ENCODE assay signal across 18 cellular contexts in genomic region chr15:87123676-87124382, GRCh38.
A peak's percentile ranks its signal among the peaks of the same experiment; 100 is the strongest.
DNase-seq lines count a peak whose midpoint lies in the region; ATAC-seq, FAIRE-seq and TF ChIP-seq lines count a peak whose summit lies in the region.
"Had no signal": no experiment of that assay in that cellular context is flagged by ENCODE, and none has a peak within 500 bp of the region (broad histone marks: within the 10 kb centered on the region; RNA-seq: fewer than 3 reads in every experiment).

No MANE protein-coding gene starts in this region.

- CTCF ChIA-PET in A549 (lab: Yijun Ruan, JAX), result interaction anchor here (0.6 to 1.1 kb wide), 2 partner anchors 1239 to 1328 kb away, joined by 3 read pairs; no protein-coding TSS in a partner anchor

- no peaks in the 10 kb centered on the region for H3K36me3 Mint-ChIP-seq in neural progenitor cell
- no peaks in the 10 kb centered on the region for H3K36me3 Mint-ChIP-seq in activated CD4-positive, alpha-beta T cell treated with anti-CD3 and anti-CD28 coated beads, Interleukin-2, amount 10 ng/mL, durations not matched to agents 24 days and 14 days (ENCODE audit: low read depth)

- H3K27ac ChIP-seq in A549 (no peak overlapping the region), neural progenitor cell (no peak overlapping the region)
- H3K27ac ChIP-seq: SJCRH30 had no signal

- no peaks in the 10 kb centered on the region for H3K9me3 Mint-ChIP-seq in neural progenitor cell
- H3K9me3 Mint-ChIP-seq in activated CD4-positive, alpha-beta T cell treated with anti-CD3 and anti-CD28 coated beads, Interleukin-2, amount 10 ng/mL, durations not matched to agents 24 days and 14 days, result no peaks in the 10 kb centered on the region

- TF ChIP-seq POLR2A in A549 (IDR thresholded peaks at IDR 0.05; ENCODE audit: low read length), result no peak

- no peak for FAIRE-seq in A549 (lab: Jason Lieb, UNC)
- FAIRE-seq: GM12892, GM18507, H54 had no signal

- intact Hi-C loops in activated CD4-positive, alpha-beta T cell treated with anti-CD3 and anti-CD28 coated beads, Interleukin-2, amount 10 ng/mL, durations not matched to agents 24 days and 14 days (cut with micrococcal nuclease), result no loop called here

- no peaks in the 10 kb centered on the region for H3K79me2 ChIP-seq in neural progenitor cell (ENCODE audit: low read depth)

- H3K27me3 ChIP-seq in neural progenitor cell, result no peaks in the 10 kb centered on the region
- H3K27me3 ChIP-seq: BE2C had no signal

- H3K27me3 Mint-ChIP-seq in neural progenitor cell (ENCODE audit: insufficient read depth, low read depth), result peaks cover 4% of the 10 kb centered on the region
- H3K27me3 Mint-ChIP-seq in activated CD4-positive, alpha-beta T cell treated with anti-CD3 and anti-CD28 coated beads, Interleukin-2, amount 10 ng/mL, durations not matched to agents 24 days and 14 days, result no peaks in the 10 kb centered on the region

- H3K4me1 Mint-ChIP-seq in neural progenitor cell, result no peaks in the 10 kb centered on the region
- no peaks in the 10 kb centered on the region for H3K4me1 Mint-ChIP-seq in activated CD4-positive, alpha-beta T cell treated with anti-CD3 and anti-CD28 coated beads, Interleukin-2, amount 10 ng/mL, durations not matched to agents 24 days and 14 days

- no peak overlapping the region for H3K4me3 Mint-ChIP-seq in neural progenitor cell
- H3K4me3 Mint-ChIP-seq in activated CD4-positive, alpha-beta T cell treated with anti-CD3 and anti-CD28 coated beads, Interleukin-2, amount 10 ng/mL, durations not matched to agents 24 days and 14 days, result no peak overlapping the region

- H2AFZ ChIP-seq in neural progenitor cell (replicated peaks), result peak overlapping the region; percentile 26

- H3F3A ChIP-seq in neural progenitor cell (ENCODE audit: low read depth), result no peaks in the 10 kb centered on the region

- H3K4me3 ChIP-seq in A549, result no peak overlapping the region
- H3K4me3 ChIP-seq in neural progenitor cell, result no peak overlapping the region
- H3K4me3 ChIP-seq: SJCRH30 had no signal

- POLR2A ChIA-PET in A549 (lab: Yijun Ruan, JAX), result no interaction called here

- 29% methylated on average over 25 of the region's 27 CpGs for WGBS in A549 (ENCODE audit: missing lambda C conversion rate)

- H3K36me3 ChIP-seq in neural progenitor cell, result no peaks in the 10 kb centered on the region
- H3K36me3 ChIP-seq: BE2C, SJCRH30 had no signal

- 0 out of 3 replicates have a peak overlapping the region, but pooled peaks have one; percentile 9 for H3K4me2 ChIP-seq in A549
- no peak overlapping the region for H3K4me2 ChIP-seq in neural progenitor cell

- no peak overlapping the region for H3K27ac Mint-ChIP-seq in neural progenitor cell
- H3K27ac Mint-ChIP-seq in activated CD4-positive, alpha-beta T cell treated with anti-CD3 and anti-CD28 coated beads, Interleukin-2, amount 10 ng/mL, durations not matched to agents 24 days and 14 days, result no peak overlapping the region

- H3K9ac ChIP-seq in neural progenitor cell, result no peak overlapping the region

- DNase-seq in A549 (ENCODE audit: low read depth in 1 of 2, low spot score in 1 of 2) (no peak), NCI-H1105 treated with DMSO at 0.1 percent for 48 hours (lab: John Stamatoyannopoulos, UW) (peak; percentile 26), SHP77 (lab: John Stamatoyannopoulos, UW) (peak; percentile 14 to 43), neural progenitor cell (ENCODE audit: low spot score) (no peak), HUDEP-2 (lab: John Stamatoyannopoulos, UW; ENCODE audit: unreplicated experiment in 76 of 76) (no peak)
- no peak for DNase-seq in activated CD4-positive, alpha-beta T cell treated with anti-CD3 and anti-CD28 coated beads, Interleukin-2, amount 10 ng/mL, durations not matched to agents 24 days and 14 days
- DNase-seq: BE2C; DMS79 treated with DMSO at 0.1 percent for 48 hours; NCI-H1092 treated with DMSO at 0.1 percent for 48 hours; NCI-H1694 treated with DMSO at 0.1 percent for 48 hours; NCI-H526; NK-92 treated with Interleukin-12 subunit alpha and Interleukin-12 subunit beta, amount 100 ng/mL, for 24 hours; SJCRH30; T-helper 9 cell had no signal

- 0 out of 3 replicates have a peak, but pooled peaks cover 3% of the 10 kb centered on the region for H3K9me3 ChIP-seq in A549
- H3K9me3 ChIP-seq in neural progenitor cell (ENCODE audit: low read depth), result no peaks in the 10 kb centered on the region
- H3K9me3 ChIP-seq: BE2C, SJCRH30 had no signal

- TF ChIP-seq CTCF in A549 (IDR thresholded peaks at IDR 0.05), result no peak
- TF ChIP-seq CTCF in neural progenitor cell (IDR thresholded peaks at IDR 0.05), result no peak

- TF ChIP-seq EP300 in A549 (IDR thresholded peaks at IDR 0.05), result no peak

- H3K4me1 ChIP-seq in A549 (no peaks in the 10 kb centered on the region), neural progenitor cell (no peaks in the 10 kb centered on the region)
- H3K4me1 ChIP-seq: BE2C, SJCRH30 had no signal

- H4K20me1 ChIP-seq in neural progenitor cell (ENCODE audit: low read depth), result no peaks in the 10 kb centered on the region

- TF ChIP-seq RAD21 in A549 (conservative IDR thresholded peaks at IDR 0.05 in 1 of 2, IDR thresholded peaks at IDR 0.05 in 1 of 2), result no peak

- ATAC-seq in A549 (no peak), GM18858 (IDR thresholded peaks at IDR 0.05; ENCODE audit: unreplicated experiment) (no peak)

TF ChIP-seq in A549, 52 proteins besides CTCF, POLR2A, EP300 and RAD21:
- TF ChIP-seq POLR2AphosphoS2 (conservative IDR thresholded peaks at IDR 0.05; ENCODE audit: low read length), result no peak

Comparison
In these comparisons a context has a peak if more than half of its experiments do, and no peak if none do; other contexts are left out.
1. DNase-seq: peak in NCI-H1105 treated with DMSO at 0.1 percent for 48 hours (single experiment) and SHP77 (2 of 2); none in A549 (0 of 2), neural progenitor cell (single experiment), HUDEP-2 (0 of 76) and activated CD4-positive, alpha-beta T cell treated with anti-CD3 and anti-CD28 coated beads, Interleukin-2, amount 10 ng/mL, durations not matched to agents 24 days and 14 days (single experiment).